Comparison of ENCODE assay signal across 23 cellular contexts in the genomic region with DNA sequence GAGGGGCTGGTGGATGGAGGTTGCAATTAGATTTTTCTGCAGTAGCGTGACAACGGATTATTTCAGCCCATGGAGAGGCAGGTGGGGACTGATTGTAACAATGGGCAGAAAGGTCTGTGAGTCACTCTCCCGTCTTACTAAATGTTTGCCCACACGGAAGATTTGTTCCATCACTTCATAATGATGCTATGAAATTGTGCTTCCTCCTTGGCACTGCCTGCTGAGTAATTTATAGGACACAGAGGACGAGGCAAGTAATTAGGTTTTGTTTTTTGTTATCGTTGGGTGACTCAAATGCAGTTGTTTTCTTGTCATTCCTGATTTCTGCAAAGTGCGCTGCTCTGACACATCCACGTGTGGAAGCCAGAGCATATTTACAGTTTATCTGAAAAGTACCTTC.
DNase-seq lines count a peak whose midpoint lies in the region; ATAC-seq and TF ChIP-seq lines count a peak whose summit lies in the region.
"Had no signal": no experiment of that assay in that cellular context is flagged by ENCODE, and none has a peak within 500 bp of the region (broad histone marks: within the 10 kb centered on the region; RNA-seq: fewer than 3 reads in every experiment).

No MANE protein-coding gene starts in this region.

- H4K20me1 ChIP-seq in OCI-LY7 (ENCODE audit: insufficient read depth, low read length), result no peaks in the 10 kb centered on the region

- H3K27ac Mint-ChIP-seq in activated T-cell treated with anti-CD3 and anti-CD28 coated beads, Interleukin-2, amount 50 U/mL, for 24 hours, result no peak overlapping the region
- H3K27ac Mint-ChIP-seq: CD14-positive monocyte; T-helper 1 cell treated with Interleukin-12 subunit alpha and Interleukin-12 subunit beta and Interleukin-4 antibody, amounts not matched to agents 30 μg/mL and 1 μg/mL, for 36 hours had no signal

- H3K4me1 ChIP-seq in esophagus muscularis mucosa, result peaks cover 0 to 11% (median 0%) of the 10 kb centered on the region in 4 donors
- H3K4me1 ChIP-seq in right cardiac atrium (ENCODE audit: control insufficient read depth, insufficient read depth, low read length), result no peaks in the 10 kb centered on the region
- no peaks in the 10 kb centered on the region for H3K4me1 ChIP-seq in OCI-LY7 (ENCODE audit: insufficient read depth, low read length, poor library complexity, severe bottlenecking)
- H3K4me1 ChIP-seq: A549 had no signal

- no peaks in the 10 kb centered on the region for H3K36me3 Mint-ChIP-seq in activated T-cell treated with anti-CD3 and anti-CD28 coated beads, Interleukin-2, amount 50 U/mL, for 4 hours (ENCODE audit: insufficient read depth)
- H3K36me3 Mint-ChIP-seq in activated T-cell treated with anti-CD3 and anti-CD28 coated beads, Interleukin-2, amount 50 U/mL, for 24 hours (ENCODE audit: low read depth), result no peaks in the 10 kb centered on the region
- H3K36me3 Mint-ChIP-seq: CD14-positive monocyte had no signal

- no peak for ATAC-seq in activated T-cell treated with anti-CD3 and anti-CD28 coated beads, Interleukin-2, amount 50 U/mL, for 4 hours
- ATAC-seq in right cardiac atrium, result no peak
- ATAC-seq: A549, HCT116, K562 had no signal

- H3K36me3 ChIP-seq in esophagus muscularis mucosa (no peaks in the 10 kb centered on the region), OCI-LY7 (ENCODE audit: insufficient read depth, low read length) (no peaks in the 10 kb centered on the region)

- peaks cover 11% of the 10 kb centered on the region for H3K9me3 Mint-ChIP-seq in activated T-cell treated with anti-CD3 and anti-CD28 coated beads, Interleukin-2, amount 50 U/mL, for 4 hours
- H3K9me3 Mint-ChIP-seq in activated T-cell treated with anti-CD3 and anti-CD28 coated beads, Interleukin-2, amount 50 U/mL, for 24 hours, result peaks cover 11% of the 10 kb centered on the region

- CTCF ChIA-PET in OCI-LY7 (lab: Charles Lee; ENCODE audit: unreplicated experiment), result no interaction called here

- no peak for TF ChIP-seq POLR2A in esophagus muscularis mucosa (IDR thresholded peaks at IDR 0.05; ENCODE audit: low read depth)

- H3K27ac ChIP-seq in esophagus muscularis mucosa (replicated peaks in 1 of 4), result no peak overlapping the region
- no peak overlapping the region for H3K27ac ChIP-seq in right cardiac atrium (ENCODE audit: low read length)
- no peak overlapping the region for H3K27ac ChIP-seq in OCI-LY7 (ENCODE audit: low read depth, low read length, poor library complexity, severe bottlenecking)
- H3K27ac ChIP-seq: A549, GM23248, HL-60, PC-9 had no signal

- WGBS in esophagus muscularis mucosa, result 74% methylated on average over 8 of the region's 8 CpGs
- 58% methylated on average over 8 of the region's 8 CpGs for WGBS in right cardiac atrium

- POLR2A ChIA-PET in OCI-LY7 (lab: Charles Lee), result no interaction called here

- no peaks in the 10 kb centered on the region for H3K79me2 ChIP-seq in OCI-LY7 (ENCODE audit: insufficient read depth, low read depth, low read length)

- no peak for TF ChIP-seq CTCF in esophagus muscularis mucosa (IDR thresholded peaks at IDR 0.05)
- no peak for TF ChIP-seq CTCF in OCI-LY7 (conservative IDR thresholded peaks at IDR 0.05; ENCODE audit: low read length)

- TF ChIP-seq EP300 in esophagus muscularis mucosa (IDR thresholded peaks at IDR 0.05), result no peak

- no peaks in the 10 kb centered on the region for H3K9me2 ChIP-seq in OCI-LY7 (ENCODE audit: insufficient read depth, low read length)
- H3K9me2 ChIP-seq: SK-N-SH had no signal

- DNase-seq in DMS153 treated with DMSO at 0.1 percent for 48 hours (lab: John Stamatoyannopoulos, UW; ENCODE audit: unreplicated experiment), result peak; percentile 37
- DNase-seq in NCI-H1436 (lab: John Stamatoyannopoulos, UW), result peak; percentile 82
- DNase-seq in NCI-H345 (lab: John Stamatoyannopoulos, UW), result peak; percentile 93
- DNase-seq in esophagus muscularis mucosa (ENCODE audit: extremely low spot score), result peak; percentile 62
- DNase-seq in activated T-cell treated with anti-CD3 and anti-CD28 coated beads, Interleukin-2, amount 50 U/mL, for 4 hours, result no peak
- DNase-seq in right cardiac atrium, result no peak
- DNase-seq in activated T-cell treated with anti-CD3 and anti-CD28 coated beads, Interleukin-2, amount 50 U/mL, for 24 hours, result no peak
- no peak for DNase-seq in OCI-LY7 (ENCODE audit: low spot score)
- DNase-seq: Calu3, DND-41, GF-D8, GM23248, NCI-H1048, NCI-H2171 treated with DMSO at 0.1 percent for 48 hours, NCI-H510A treated with DMSO at 0.1 percent for 48 hours, SK-N-SH had no signal

- no peak overlapping the region for H3K4me2 ChIP-seq in OCI-LY7 (ENCODE audit: low read length)
- H3K4me2 ChIP-seq: A549, PC-9, SK-N-SH had no signal

- H3K9me3 ChIP-seq in esophagus muscularis mucosa (peaks cover 0 to 8% (median 0%) of the 10 kb centered on the region in 4 donors), right cardiac atrium (ENCODE audit: control insufficient read depth, low read length) (peaks cover 2% of the 10 kb centered on the region), OCI-LY7 (ENCODE audit: low read length) (no peaks in the 10 kb centered on the region)
- H3K9me3 ChIP-seq: A549, SK-N-SH had no signal

- BruUV-seq in OCI-LY7 (replicated peaks; lab: Mats Ljungman, UMichigan), result no TSS peak

- no peak overlapping the region for H3K4me3 Mint-ChIP-seq in activated T-cell treated with anti-CD3 and anti-CD28 coated beads, Interleukin-2, amount 50 U/mL, for 4 hours
- H3K4me3 Mint-ChIP-seq in activated T-cell treated with anti-CD3 and anti-CD28 coated beads, Interleukin-2, amount 50 U/mL, for 24 hours, result no peak overlapping the region
- H3K4me3 Mint-ChIP-seq: CD14-positive monocyte; T-helper 1 cell treated with Interleukin-12 subunit alpha and Interleukin-12 subunit beta and Interleukin-4 antibody, amounts not matched to agents 30 μg/mL and 1 μg/mL, for 36 hours had no signal

- H3K27me3 ChIP-seq in esophagus muscularis mucosa (no peaks in the 10 kb centered on the region), right cardiac atrium (ENCODE audit: control insufficient read depth, insufficient read depth) (no peaks in the 10 kb centered on the region)

- no peak overlapping the region for H3K4me3 ChIP-seq in esophagus muscularis mucosa
- no peak overlapping the region for H3K4me3 ChIP-seq in right cardiac atrium (ENCODE audit: low read length)
- H3K4me3 ChIP-seq in OCI-LY7 (ENCODE audit: low read depth, low read length, poor library complexity, severe bottlenecking), result no peak overlapping the region
- H3K4me3 ChIP-seq: A549, GM23248, K562, PC-9 had no signal

- H3K4me1 Mint-ChIP-seq in activated T-cell treated with anti-CD3 and anti-CD28 coated beads, Interleukin-2, amount 50 U/mL, for 4 hours (ENCODE audit: low read depth), result no peaks in the 10 kb centered on the region
- H3K4me1 Mint-ChIP-seq in activated T-cell treated with anti-CD3 and anti-CD28 coated beads, Interleukin-2, amount 50 U/mL, for 24 hours (ENCODE audit: low read depth), result no peaks in the 10 kb centered on the region
- H3K4me1 Mint-ChIP-seq: CD14-positive monocyte had no signal

- H2AFZ ChIP-seq in OCI-LY7 (ENCODE audit: low read length), result no peak overlapping the region
- H2AFZ ChIP-seq: GM23248, PC-9 had no signal

- peaks cover 3% of the 10 kb centered on the region for H3K27me3 Mint-ChIP-seq in activated T-cell treated with anti-CD3 and anti-CD28 coated beads, Interleukin-2, amount 50 U/mL, for 4 hours (ENCODE audit: low read depth)
- H3K27me3 Mint-ChIP-seq in activated T-cell treated with anti-CD3 and anti-CD28 coated beads, Interleukin-2, amount 50 U/mL, for 24 hours, result no peaks in the 10 kb centered on the region

- intact Hi-C loops in esophagus muscularis mucosa (cut with DNase I), result no loop called here
- intact Hi-C loops in right cardiac atrium (cut with DNase I), result no loop called here
- intact Hi-C loops in OCI-LY7 (cut with micrococcal nuclease; ENCODE audit: unreplicated experiment), result no loop called here

Comparison
In these comparisons a context has a peak if more than half of its experiments do, and no peak if none do; other contexts are left out.
1. DNase-seq: peak in DMS153 treated with DMSO at 0.1 percent for 48 hours (single experiment), NCI-H1436 (single experiment), NCI-H345 (single experiment) and esophagus muscularis mucosa (single experiment); none in activated T-cell treated with anti-CD3 and anti-CD28 coated beads, Interleukin-2, amount 50 U/mL, for 4 hours (single experiment), right cardiac atrium (0 of 3), activated T-cell treated with anti-CD3 and anti-CD28 coated beads, Interleukin-2, amount 50 U/mL, for 24 hours (single experiment) and OCI-LY7 (single experiment).